Comparison of ENCODE assay signal across 9 cellular contexts in the genomic region with DNA sequence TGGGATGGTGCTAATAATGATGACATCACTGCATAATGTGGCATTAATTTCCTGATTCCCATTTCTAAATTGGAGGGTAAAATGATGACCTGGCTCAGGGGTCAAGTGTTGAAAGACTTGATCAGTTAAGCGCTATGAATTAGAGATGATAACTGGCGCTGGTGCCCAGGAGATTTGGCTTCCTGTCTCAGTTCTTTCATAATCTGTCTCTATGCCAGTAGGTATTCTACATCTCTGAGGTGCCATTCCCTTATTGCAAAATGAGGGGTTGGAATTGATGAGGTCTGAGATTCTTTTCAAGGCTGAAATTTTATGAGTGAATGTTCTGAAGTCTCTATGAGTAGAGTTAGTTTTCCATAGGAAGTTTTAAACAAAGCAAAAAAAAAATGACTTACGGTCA.
"Had no signal": no experiment of that assay in that cellular context is flagged by ENCODE, and none has a peak within 500 bp of the region (broad histone marks: within the 10 kb centered on the region; RNA-seq: fewer than 3 reads in every experiment).

No MANE protein-coding gene starts in this region.

- ATAC-seq: HCT116, K562 had no signal

- FAIRE-seq: HTR-8/SVneo, K562 had no signal

- H3K4me1 ChIP-seq: HAP-1 had no signal

- H3K27ac Mint-ChIP-seq: HFFc6 had no signal

- H3K9me3 ChIP-seq: HAP-1 had no signal

- H2AFZ ChIP-seq: GM23248 had no signal

- H3K27ac ChIP-seq: GM23248 had no signal

- H3K9ac ChIP-seq: GM23248 had no signal

- DNase-seq: GM23248, GOT3, H7, HFFc6, IMR-90 had no signal

- H3K36me3 ChIP-seq: HAP-1 had no signal

- H3K4me3 ChIP-seq: GM23248, HAP-1, K562 had no signal

- H3K4me3 Mint-ChIP-seq: HFFc6 had no signal
